ENCODE assay signal across 12 cellular contexts in the genomic region with DNA sequence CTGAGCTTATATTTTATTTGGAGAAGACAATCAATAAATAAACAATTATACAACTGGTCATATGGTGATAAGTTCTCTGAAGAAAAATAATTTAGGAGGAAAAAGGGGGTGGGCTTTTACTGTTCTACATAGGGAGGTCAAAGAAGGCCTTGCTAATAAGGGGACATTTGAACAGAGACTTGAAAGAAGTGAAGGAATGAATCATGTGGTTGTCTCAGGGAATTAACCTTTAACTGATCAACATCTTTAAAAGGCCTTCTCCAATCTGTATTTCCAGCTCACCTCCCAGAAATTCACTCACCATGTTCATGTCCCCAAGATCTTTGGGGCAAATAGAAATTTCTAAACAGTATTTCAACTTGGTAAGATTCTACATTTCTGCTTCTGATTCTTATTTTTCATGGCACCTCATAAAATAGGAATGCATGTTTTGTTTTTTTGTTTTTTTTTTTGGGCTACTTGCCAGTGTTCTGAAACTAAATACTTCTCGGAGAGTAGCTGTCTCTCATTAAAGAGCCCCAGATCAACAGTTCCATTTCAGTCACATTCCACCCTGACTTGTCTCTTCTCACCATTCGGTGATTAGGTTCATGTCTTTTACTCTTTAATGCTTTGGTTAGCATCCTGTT. TPM values are rescaled to one million over a fixed set of nuclear protein-coding genes. Genes with fewer than 3 reads are reported as not detected.
DNase-seq lines count a peak whose midpoint lies in the region; ATAC-seq, FAIRE-seq and TF ChIP-seq lines count a peak whose summit lies in the region.
"Had no signal": no experiment of that assay in that cellular context is flagged by ENCODE, and none has a peak within 500 bp of the region (broad histone marks: within the 10 kb centered on the region; RNA-seq: fewer than 3 reads in every experiment).

No MANE protein-coding gene starts in this region.

- H3K9me3 ChIP-seq in kidney (ENCODE audit: control insufficient read depth in 1 of 2, low read length in 2 of 2) (no peaks in the 10 kb centered on the region), suprapubic skin (no peaks in the 10 kb centered on the region), WERI-Rb-1 (ENCODE audit: severe bottlenecking) (no peaks in the 10 kb centered on the region)
- H3K9me3 ChIP-seq: body of pancreas had no signal

- DNase-seq in activated CD4-positive, alpha-beta memory T cell treated with anti-CD3 and anti-CD28 coated beads for 36 hours = no peak
- no peak for DNase-seq in activated CD4-positive, alpha-beta memory T cell treated with anti-CD3 and anti-CD28 coated beads, Interleukin-2, amount 10 ng/mL, durations not matched to agents 7 days and 5 days
- peak; percentile 17 for DNase-seq in amniotic epithelial cell (ENCODE audit: low read depth)
- DNase-seq in kidney = no peak
- no peak for DNase-seq in suprapubic skin (ENCODE audit: low spot score in 2 of 2)
- DNase-seq in iPS-NIHi11 (ENCODE audit: low spot score) = no peak
- no peak for DNase-seq in WERI-Rb-1
- DNase-seq: body of pancreas, hypothalamus, nucleus accumbens had no signal

- TF ChIP-seq CTCF in kidney (IDR thresholded peaks at IDR 0.05; ENCODE audit: borderline replicate concordance, extremely low read depth, insufficient read depth) (no peak), suprapubic skin (IDR thresholded peaks at IDR 0.05) (no peak), WERI-Rb-1 (IDR thresholded peaks at IDR 0.05; ENCODE audit: low read depth, low read length) (no peak)

- H3K4me3 ChIP-seq in kidney (ENCODE audit: low read length in 2 of 2) (peak overlapping the region; percentile 24 to 26), suprapubic skin (no peak overlapping the region), WERI-Rb-1 (ENCODE audit: low read depth, low read length) (no peak overlapping the region)
- H3K4me3 ChIP-seq: body of pancreas had no signal

- TF ChIP-seq POLR2A in suprapubic skin (IDR thresholded peaks at IDR 0.05) = no peak

- H3K27me3 Mint-ChIP-seq in activated CD4-positive, alpha-beta memory T cell treated with anti-CD3 and anti-CD28 coated beads for 36 hours = no peaks in the 10 kb centered on the region
- H3K27me3 Mint-ChIP-seq in activated CD4-positive, alpha-beta memory T cell treated with anti-CD3 and anti-CD28 coated beads, Interleukin-2, amount 10 ng/mL, durations not matched to agents 7 days and 5 days = no peaks in the 10 kb centered on the region

- FAIRE-seq in kidney (lab: Jason Lieb, UNC) = no peak

- CTCF ChIA-PET in activated CD4-positive, alpha-beta memory T cell treated with anti-CD3 and anti-CD28 coated beads for 36 hours (lab: Charles Lee) = interaction anchor here (1.0 kb wide), 1 partner anchor 18 kb away, joined by 4 read pairs; no protein-coding TSS in a partner anchor
- CTCF ChIA-PET in activated CD4-positive, alpha-beta memory T cell treated with anti-CD3 and anti-CD28 coated beads, Interleukin-2, amount 10 ng/mL, durations not matched to agents 7 days and 5 days (lab: Charles Lee) = interaction anchor here (0.6 kb wide), 1 partner anchor 99 kb away, joined by 3 read pairs; no protein-coding TSS in a partner anchor

- H3K4me1 ChIP-seq in kidney (ENCODE audit: control insufficient read depth in 1 of 2, insufficient read depth in 1 of 2, low read depth in 1 of 2, low read length in 2 of 2) (peaks cover 3% of the 10 kb centered on the region in 2 donors), suprapubic skin (peaks cover 47% of the 10 kb centered on the region)

- WGBS in suprapubic skin = 3% methylated on average over 2 of the region's 2 CpGs

- H3K4me1 Mint-ChIP-seq in activated CD4-positive, alpha-beta memory T cell treated with anti-CD3 and anti-CD28 coated beads for 36 hours (ENCODE audit: low read depth) = peaks cover 57% of the 10 kb centered on the region
- H3K4me1 Mint-ChIP-seq in activated CD4-positive, alpha-beta memory T cell treated with anti-CD3 and anti-CD28 coated beads, Interleukin-2, amount 10 ng/mL, durations not matched to agents 7 days and 5 days = peaks cover 53% of the 10 kb centered on the region

- ATAC-seq in HG02571 (IDR thresholded peaks at IDR 0.05; ENCODE audit: unreplicated experiment) = no peak
- ATAC-seq: activated CD4-positive, CD25-positive, alpha-beta regulatory T cell treated with anti-CD3 and anti-CD28 coated beads, Interleukin-2, amount 50 U/mL, for 24 hours; body of pancreas had no signal

- H3K27ac Mint-ChIP-seq in activated CD4-positive, alpha-beta memory T cell treated with anti-CD3 and anti-CD28 coated beads for 36 hours = peak overlapping the region; percentile 45
- no peak overlapping the region for H3K27ac Mint-ChIP-seq in activated CD4-positive, alpha-beta memory T cell treated with anti-CD3 and anti-CD28 coated beads, Interleukin-2, amount 10 ng/mL, durations not matched to agents 7 days and 5 days

- intact Hi-C loops in activated CD4-positive, alpha-beta memory T cell treated with anti-CD3 and anti-CD28 coated beads for 36 hours (cut with micrococcal nuclease) = loop anchor here (2.0 to 5.0 kb wide), 2 partner anchors 21 to 60 kb away; no protein-coding TSS in a partner anchor
- intact Hi-C loops in kidney (cut with DNase I) = no loop called here

- H3K4me3 Mint-ChIP-seq in activated CD4-positive, alpha-beta memory T cell treated with anti-CD3 and anti-CD28 coated beads for 36 hours = peak overlapping the region; percentile 20
- H3K4me3 Mint-ChIP-seq in activated CD4-positive, alpha-beta memory T cell treated with anti-CD3 and anti-CD28 coated beads, Interleukin-2, amount 10 ng/mL, durations not matched to agents 7 days and 5 days = no peak overlapping the region

- POLR2A ChIA-PET in activated CD4-positive, alpha-beta memory T cell treated with anti-CD3 and anti-CD28 coated beads for 36 hours (lab: Charles Lee) = no interaction called here
- POLR2A ChIA-PET in activated CD4-positive, alpha-beta memory T cell treated with anti-CD3 and anti-CD28 coated beads, Interleukin-2, amount 10 ng/mL, durations not matched to agents 7 days and 5 days (lab: Charles Lee) = interaction anchor here (0.6 to 1.4 kb wide), 3 partner anchors 19 to 60 kb away, joined by 3 read pairs; a partner anchor contains a TSS

- H3K27ac ChIP-seq in kidney (ENCODE audit: low read depth in 2 of 2, low read length in 2 of 2) = peak overlapping the region; percentile 43 to 48
- peak overlapping the region; percentile 69 for H3K27ac ChIP-seq in suprapubic skin
- no peak overlapping the region for H3K27ac ChIP-seq in WERI-Rb-1

- TF ChIP-seq EP300 in suprapubic skin (IDR thresholded peaks at IDR 0.05) = no peak

- H3K9ac ChIP-seq in kidney (ENCODE audit: low read length in 2 of 2) = no peak overlapping the region

- H3K27me3 ChIP-seq in suprapubic skin (no peaks in the 10 kb centered on the region), WERI-Rb-1 (ENCODE audit: insufficient read depth, low read depth, severe bottlenecking) (no peaks in the 10 kb centered on the region)
- H3K27me3 ChIP-seq: body of pancreas had no signal

- no peaks in the 10 kb centered on the region for H3K36me3 Mint-ChIP-seq in activated CD4-positive, alpha-beta memory T cell treated with anti-CD3 and anti-CD28 coated beads for 36 hours
- H3K36me3 Mint-ChIP-seq in activated CD4-positive, alpha-beta memory T cell treated with anti-CD3 and anti-CD28 coated beads, Interleukin-2, amount 10 ng/mL, durations not matched to agents 7 days and 5 days (ENCODE audit: low read depth) = peaks cover 26% of the 10 kb centered on the region

- H3K36me3 ChIP-seq in kidney (ENCODE audit: control insufficient read depth in 1 of 2, insufficient read depth in 2 of 2, low read length in 2 of 2) = no peaks in the 10 kb centered on the region
- no peaks in the 10 kb centered on the region for H3K36me3 ChIP-seq in suprapubic skin
- no peaks in the 10 kb centered on the region for H3K36me3 ChIP-seq in WERI-Rb-1

- no peaks in the 10 kb centered on the region for H3K9me3 Mint-ChIP-seq in activated CD4-positive, alpha-beta memory T cell treated with anti-CD3 and anti-CD28 coated beads for 36 hours
- peaks cover 12% of the 10 kb centered on the region for H3K9me3 Mint-ChIP-seq in activated CD4-positive, alpha-beta memory T cell treated with anti-CD3 and anti-CD28 coated beads, Interleukin-2, amount 10 ng/mL, durations not matched to agents 7 days and 5 days

RNA-seq across cellular contexts. Expression of a gene that starts 19.2 kb away (rescaled TPM):
- total RNA-seq in activated CD4-positive, alpha-beta memory T cell treated with anti-CD3 and anti-CD28 coated beads for 36 hours = 1 to 10 TPM; 8.8 TPM
- total RNA-seq in activated CD4-positive, alpha-beta memory T cell treated with anti-CD3 and anti-CD28 coated beads, Interleukin-2, amount 10 ng/mL, durations not matched to agents 7 days and 5 days = 100 to 1,000 TPM in 1 of 2 experiments, 10 to 100 TPM in 1; 96.8 to 100 TPM
- total RNA-seq in kidney = 45.1 TPM
- polyA plus RNA-seq in kidney (ENCODE audit: insufficient read depth, low read depth, low replicate concordance) = 29.3 TPM
- 10 to 100 TPM; 13.3 to 41.4 (median 22.8) TPM for total RNA-seq in suprapubic skin

Comparison
In these comparisons a context has a peak if more than half of its experiments do, and no peak if none do; other contexts are left out.
1. H3K4me3 ChIP-seq: peak in kidney (2 of 2); none in suprapubic skin (single experiment) and WERI-Rb-1 (single experiment).